Comparison of ENCODE assay signal across 40 cellular contexts in the genomic region with DNA sequence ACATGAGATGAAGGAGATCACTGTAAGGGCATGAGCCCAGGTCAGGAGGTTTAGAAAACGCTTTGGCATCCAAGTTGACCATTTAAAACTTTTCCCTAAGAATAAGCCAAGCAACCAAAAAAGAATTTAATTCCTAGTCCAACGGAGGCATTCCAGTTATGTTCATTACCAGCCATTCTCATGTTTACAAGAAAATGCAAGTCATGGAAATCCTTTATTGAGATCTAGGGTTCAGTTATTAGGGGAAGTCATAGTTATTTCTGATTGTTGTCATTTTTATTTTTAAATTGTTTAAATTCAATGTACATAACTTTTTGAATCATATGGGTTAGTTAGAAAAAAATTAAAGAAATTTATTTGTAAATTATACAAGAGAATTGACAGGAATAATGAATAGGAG. TPM values are rescaled to one million over a fixed set of nuclear protein-coding genes. Genes with fewer than 3 reads are reported as not detected.
"Had no signal": no experiment of that assay in that cellular context is flagged by ENCODE, and none has a peak within 500 bp of the region (broad histone marks: within the 10 kb centered on the region; RNA-seq: fewer than 3 reads in every experiment).

No MANE protein-coding gene starts in this region.

- H3K9me3 ChIP-seq: esophagus muscularis mucosa, gastroesophageal sphincter, heart right ventricle had no signal

- H3K4me1 Mint-ChIP-seq: activated CD4-positive, alpha-beta T cell treated with anti-CD3 and anti-CD28 coated beads for 36 hours; activated CD4-positive, alpha-beta T cell treated with anti-CD3 and anti-CD28 coated beads, Interleukin-2, amount 10 ng/mL, durations not matched to agents 24 days and 14 days; activated CD8-positive, alpha-beta memory T cell treated with anti-CD3 and anti-CD28 coated beads, Interleukin-2, amount 10 ng/mL, durations not matched to agents 7 days and 5 days; activated naive CD4-positive, alpha-beta T cell treated with anti-CD3 and anti-CD28 coated beads, Interleukin-2, amount 50 U/mL, for 24 hours; activated naive CD8-positive, alpha-beta T cell treated with anti-CD3 and anti-CD28 coated beads for 36 hours; central memory CD8-positive, alpha-beta T cell had no signal

- FAIRE-seq: astrocyte, bronchial epithelial cell had no signal

- H3K4me1 ChIP-seq: esophagus muscularis mucosa, gastroesophageal sphincter, heart right ventricle had no signal

- ATAC-seq: activated CD4-positive, alpha-beta T cell treated with anti-CD3 and anti-CD28 coated beads for 36 hours; activated CD8-positive, alpha-beta memory T cell treated with anti-CD3 and anti-CD28 coated beads, Interleukin-2, amount 10 ng/mL, durations not matched to agents 7 days and 5 days; activated CD8-positive, alpha-beta T cell treated with anti-CD3 and anti-CD28 coated beads, Interleukin-2, amount 10 ng/mL, durations not matched to agents 7 days and 5 days; gastroesophageal sphincter; heart right ventricle had no signal

- H3K27me3 Mint-ChIP-seq: activated CD4-positive, alpha-beta T cell treated with anti-CD3 and anti-CD28 coated beads for 36 hours; activated CD4-positive, alpha-beta T cell treated with anti-CD3 and anti-CD28 coated beads, Interleukin-2, amount 10 ng/mL, durations not matched to agents 24 days and 14 days; activated CD8-positive, alpha-beta memory T cell treated with anti-CD3 and anti-CD28 coated beads, Interleukin-2, amount 10 ng/mL, durations not matched to agents 7 days and 5 days; activated naive CD4-positive, alpha-beta T cell treated with anti-CD3 and anti-CD28 coated beads, Interleukin-2, amount 50 U/mL, for 24 hours; central memory CD8-positive, alpha-beta T cell; dendritic cell treated with granulocyte-macrophage colony-stimulating factor and Interleukin-4, amounts not matched to agents 40 ng/mL and 50 ng/mL, for 4 days had no signal

- H3K4me3 Mint-ChIP-seq: activated CD4-positive, alpha-beta memory T cell treated with anti-CD3 and anti-CD28 coated beads for 36 hours; activated CD4-positive, alpha-beta T cell treated with anti-CD3 and anti-CD28 coated beads for 36 hours; activated CD4-positive, alpha-beta T cell treated with anti-CD3 and anti-CD28 coated beads, Interleukin-2, amount 10 ng/mL, durations not matched to agents 24 days and 14 days; activated CD8-positive, alpha-beta memory T cell treated with anti-CD3 and anti-CD28 coated beads, Interleukin-2, amount 10 ng/mL, durations not matched to agents 7 days and 5 days; activated CD8-positive, alpha-beta T cell treated with anti-CD3 and anti-CD28 coated beads, Interleukin-2, amount 10 ng/mL, durations not matched to agents 7 days and 5 days; activated naive CD4-positive, alpha-beta T cell treated with anti-CD3 and anti-CD28 coated beads for 36 hours; activated naive CD4-positive, alpha-beta T cell treated with anti-CD3 and anti-CD28 coated beads, Interleukin-2, amount 50 U/mL, for 24 hours; activated naive CD8-positive, alpha-beta T cell treated with anti-CD3 and anti-CD28 coated beads for 36 hours; activated T-helper 1 cell treated with anti-CD3 and anti-CD28 coated beads, Interleukin-12 subunit alpha, Interleukin-12 subunit beta, Interleukin-2, Interleukin-4 antibody, amounts not matched to agents 30 ng/mL and 10 ng/mL and 1 ng/mL, durations not matched to agents 14 hours and 24 hours and 36 hours; central memory CD8-positive, alpha-beta T cell; dendritic cell treated with granulocyte-macrophage colony-stimulating factor and Interleukin-4, amounts not matched to agents 40 ng/mL and 50 ng/mL, for 4 days; T-helper 1 cell treated with Interleukin-12 subunit alpha and Interleukin-12 subunit beta and Interleukin-4 antibody, amounts not matched to agents 30 μg/mL and 1 μg/mL, for 36 hours had no signal

- H3K36me3 ChIP-seq: brain microvascular endothelial cell, esophagus muscularis mucosa, gastroesophageal sphincter, heart right ventricle had no signal

- H3K36me3 Mint-ChIP-seq: activated CD4-positive, alpha-beta memory T cell treated with anti-CD3 and anti-CD28 coated beads for 36 hours; activated CD8-positive, alpha-beta memory T cell treated with anti-CD3 and anti-CD28 coated beads, Interleukin-2, amount 10 ng/mL, durations not matched to agents 7 days and 5 days; activated naive CD4-positive, alpha-beta T cell treated with anti-CD3 and anti-CD28 coated beads, Interleukin-2, amount 50 U/mL, for 24 hours; activated naive CD8-positive, alpha-beta T cell treated with anti-CD3 and anti-CD28 coated beads for 36 hours had no signal

- DNase-seq: activated CD4-positive, alpha-beta memory T cell treated with anti-CD3 and anti-CD28 coated beads for 36 hours; activated CD4-positive, alpha-beta T cell treated with anti-CD3 and anti-CD28 coated beads for 36 hours; activated CD4-positive, alpha-beta T cell treated with anti-CD3 and anti-CD28 coated beads, Interleukin-2, amount 10 ng/mL, durations not matched to agents 24 days and 14 days; activated CD4-positive, CD25-positive, alpha-beta regulatory T cell; activated CD4-positive, CD25-positive, alpha-beta regulatory T cell treated with anti-CD3 and anti-CD28 coated beads, Interleukin-2, amount 50 U/mL, for 72 hours; activated CD8-positive, alpha-beta memory T cell treated with anti-CD3 and anti-CD28 coated beads, Interleukin-2, amount 10 ng/mL, durations not matched to agents 7 days and 5 days; activated CD8-positive, alpha-beta memory T cell treated with anti-CD3 and anti-CD28 coated beads, Interleukin-2, amount 50 U/mL, for 4 hours; activated CD8-positive, alpha-beta T cell treated with anti-CD3 and anti-CD28 coated beads, Interleukin-2, amount 10 ng/mL, durations not matched to agents 7 days and 5 days; activated effector memory CD4-positive, alpha-beta T cell treated with anti-CD3 and anti-CD28 coated beads, Interleukin-2, amount 50 U/mL, for 16 hours; activated naive CD4-positive, alpha-beta T cell treated with anti-CD3 and anti-CD28 coated beads for 36 hours; activated naive CD8-positive, alpha-beta T cell treated with anti-CD3 and anti-CD28 coated beads for 36 hours; activated T-cell treated with anti-CD3 and anti-CD28 coated beads, Interleukin-2, amount 50 U/mL, for 1 hour; activated T-cell treated with anti-CD3 and anti-CD28 coated beads, Interleukin-2, amount 50 U/mL, for 48 hours; amniotic stem cell; anterior cingulate cortex; brain microvascular endothelial cell; dorsolateral prefrontal cortex; effector memory CD4-positive, alpha-beta T cell; erythroblast; foreskin melanocyte; heart right ventricle; T-helper 9 cell had no signal

- H3K9me3 Mint-ChIP-seq: activated CD4-positive, alpha-beta memory T cell treated with anti-CD3 and anti-CD28 coated beads for 36 hours; activated CD4-positive, alpha-beta T cell treated with anti-CD3 and anti-CD28 coated beads, Interleukin-2, amount 10 ng/mL, durations not matched to agents 24 days and 14 days; activated naive CD4-positive, alpha-beta T cell treated with anti-CD3 and anti-CD28 coated beads for 36 hours; activated naive CD4-positive, alpha-beta T cell treated with anti-CD3 and anti-CD28 coated beads, Interleukin-2, amount 50 U/mL, for 24 hours; activated naive CD8-positive, alpha-beta T cell treated with anti-CD3 and anti-CD28 coated beads for 36 hours; activated T-helper 1 cell treated with anti-CD3 and anti-CD28 coated beads, Interleukin-12 subunit alpha, Interleukin-12 subunit beta, Interleukin-2, Interleukin-4 antibody, amounts not matched to agents 30 ng/mL and 10 ng/mL and 1 ng/mL, durations not matched to agents 14 hours and 24 hours and 36 hours; activated T-helper 2 cell treated with anti-CD3 and anti-CD28 coated beads, Interferon-gamma antibody, Interleukin-2, Interleukin-4, amounts not matched to agents 10 μg/mL and 5 μg/mL and 100 μg/mL, durations not matched to agents 14 hours and 24 hours and 36 hours; central memory CD8-positive, alpha-beta T cell; dendritic cell treated with granulocyte-macrophage colony-stimulating factor and Interleukin-4, amounts not matched to agents 40 ng/mL and 50 ng/mL, for 4 days; T-helper 1 cell treated with Interleukin-12 subunit alpha and Interleukin-12 subunit beta and Interleukin-4 antibody, amounts not matched to agents 30 μg/mL and 1 μg/mL, for 36 hours had no signal

- H3K27ac Mint-ChIP-seq: activated CD4-positive, alpha-beta memory T cell treated with anti-CD3 and anti-CD28 coated beads for 36 hours; activated CD4-positive, alpha-beta T cell treated with anti-CD3 and anti-CD28 coated beads for 36 hours; activated CD4-positive, alpha-beta T cell treated with anti-CD3 and anti-CD28 coated beads, Interleukin-2, amount 10 ng/mL, durations not matched to agents 24 days and 14 days; activated CD8-positive, alpha-beta memory T cell treated with anti-CD3 and anti-CD28 coated beads, Interleukin-2, amount 10 ng/mL, durations not matched to agents 7 days and 5 days; activated CD8-positive, alpha-beta T cell treated with anti-CD3 and anti-CD28 coated beads, Interleukin-2, amount 10 ng/mL, durations not matched to agents 7 days and 5 days; activated naive CD4-positive, alpha-beta T cell treated with anti-CD3 and anti-CD28 coated beads for 36 hours; activated naive CD4-positive, alpha-beta T cell treated with anti-CD3 and anti-CD28 coated beads, Interleukin-2, amount 50 U/mL, for 24 hours; activated naive CD8-positive, alpha-beta T cell treated with anti-CD3 and anti-CD28 coated beads for 36 hours; activated T-helper 1 cell treated with anti-CD3 and anti-CD28 coated beads, Interleukin-12 subunit alpha, Interleukin-12 subunit beta, Interleukin-2, Interleukin-4 antibody, amounts not matched to agents 30 ng/mL and 10 ng/mL and 1 ng/mL, durations not matched to agents 14 hours and 24 hours and 36 hours; activated T-helper 2 cell treated with anti-CD3 and anti-CD28 coated beads, Interferon-gamma antibody, Interleukin-2, Interleukin-4, amounts not matched to agents 10 μg/mL and 5 μg/mL and 100 μg/mL, durations not matched to agents 14 hours and 24 hours and 36 hours; dendritic cell treated with granulocyte-macrophage colony-stimulating factor and Interleukin-4, amounts not matched to agents 40 ng/mL and 50 ng/mL, for 4 days; T-helper 1 cell treated with Interleukin-12 subunit alpha and Interleukin-12 subunit beta and Interleukin-4 antibody, amounts not matched to agents 30 μg/mL and 1 μg/mL, for 36 hours had no signal

- H3K27me3 ChIP-seq: brain microvascular endothelial cell, dorsolateral prefrontal cortex, esophagus muscularis mucosa, gastroesophageal sphincter, heart right ventricle, hepatocyte had no signal

- H3K4me3 ChIP-seq: coronary artery, dorsolateral prefrontal cortex, esophagus muscularis mucosa, gastroesophageal sphincter, heart right ventricle, hepatocyte had no signal

- H3K27ac ChIP-seq: brain microvascular endothelial cell, coronary artery, dorsolateral prefrontal cortex, esophagus muscularis mucosa, gastroesophageal sphincter, heart right ventricle, hepatocyte had no signal

- H3K4me2 ChIP-seq: hepatocyte had no signal

RNA-seq across cellular contexts. Expression of a gene that starts 24.5 kb away (rescaled TPM):
- total RNA-seq: activated CD4-positive, alpha-beta memory T cell treated with anti-CD3 and anti-CD28 coated beads for 36 hours; activated CD4-positive, alpha-beta T cell treated with anti-CD3 and anti-CD28 coated beads for 36 hours; activated CD4-positive, alpha-beta T cell treated with anti-CD3 and anti-CD28 coated beads, Interleukin-2, amount 10 ng/mL, durations not matched to agents 24 days and 14 days; activated CD8-positive, alpha-beta memory T cell treated with anti-CD3 and anti-CD28 coated beads for 36 hours; activated CD8-positive, alpha-beta memory T cell treated with anti-CD3 and anti-CD28 coated beads, Interleukin-2, amount 10 ng/mL, durations not matched to agents 7 days and 5 days; activated CD8-positive, alpha-beta T cell treated with anti-CD3 and anti-CD28 coated beads, Interleukin-2, amount 10 ng/mL, durations not matched to agents 7 days and 5 days; activated naive CD4-positive, alpha-beta T cell treated with anti-CD3 and anti-CD28 coated beads for 36 hours; activated naive CD8-positive, alpha-beta T cell treated with anti-CD3 and anti-CD28 coated beads for 36 hours; activated T-helper 1 cell treated with anti-CD3 and anti-CD28 coated beads, Interleukin-12 subunit alpha, Interleukin-12 subunit beta, Interleukin-2, Interleukin-4 antibody, amounts not matched to agents 30 ng/mL and 10 ng/mL and 1 ng/mL, durations not matched to agents 14 hours and 24 hours and 36 hours; activated T-helper 2 cell treated with anti-CD3 and anti-CD28 coated beads, Interferon-gamma antibody, Interleukin-2, Interleukin-4, amounts not matched to agents 10 μg/mL and 5 μg/mL and 100 μg/mL, durations not matched to agents 14 hours and 24 hours and 36 hours; astrocyte; bronchial epithelial cell; cardiac septum; cerebellum; esophagus muscularis mucosa; fibroblast of villous mesenchyme; gastroesophageal sphincter; glomerular endothelial cell; heart right ventricle; T-helper 2 cell treated with Interferon-gamma antibody and Interleukin-4, amounts not matched to agents 100 ng/mL and 5 ng/mL, for 36 hours had no signal
- polyA plus RNA-seq: heart right ventricle had no signal

RNA-seq across cellular contexts. Expression of a gene that starts 58.3 kb away (rescaled TPM):
- total RNA-seq: activated CD4-positive, alpha-beta memory T cell treated with anti-CD3 and anti-CD28 coated beads for 36 hours; activated CD4-positive, alpha-beta T cell treated with anti-CD3 and anti-CD28 coated beads for 36 hours; activated CD8-positive, alpha-beta memory T cell treated with anti-CD3 and anti-CD28 coated beads for 36 hours; activated CD8-positive, alpha-beta memory T cell treated with anti-CD3 and anti-CD28 coated beads, Interleukin-2, amount 10 ng/mL, durations not matched to agents 7 days and 5 days; activated CD8-positive, alpha-beta T cell treated with anti-CD3 and anti-CD28 coated beads, Interleukin-2, amount 10 ng/mL, durations not matched to agents 7 days and 5 days; activated naive CD4-positive, alpha-beta T cell treated with anti-CD3 and anti-CD28 coated beads for 36 hours; activated naive CD8-positive, alpha-beta T cell treated with anti-CD3 and anti-CD28 coated beads for 36 hours; activated T-helper 1 cell treated with anti-CD3 and anti-CD28 coated beads, Interleukin-12 subunit alpha, Interleukin-12 subunit beta, Interleukin-2, Interleukin-4 antibody, amounts not matched to agents 30 ng/mL and 10 ng/mL and 1 ng/mL, durations not matched to agents 14 hours and 24 hours and 36 hours; activated T-helper 2 cell treated with anti-CD3 and anti-CD28 coated beads, Interferon-gamma antibody, Interleukin-2, Interleukin-4, amounts not matched to agents 10 μg/mL and 5 μg/mL and 100 μg/mL, durations not matched to agents 14 hours and 24 hours and 36 hours; astrocyte; bronchial epithelial cell; cardiac septum; cerebellum; esophagus muscularis mucosa; fibroblast of villous mesenchyme; gastroesophageal sphincter; glomerular endothelial cell; heart right ventricle; T-helper 2 cell treated with Interferon-gamma antibody and Interleukin-4, amounts not matched to agents 100 ng/mL and 5 ng/mL, for 36 hours had no signal
- polyA plus RNA-seq: heart right ventricle had no signal
